Comparison of ENCODE assay signal across 9 cellular contexts in the genomic region with DNA sequence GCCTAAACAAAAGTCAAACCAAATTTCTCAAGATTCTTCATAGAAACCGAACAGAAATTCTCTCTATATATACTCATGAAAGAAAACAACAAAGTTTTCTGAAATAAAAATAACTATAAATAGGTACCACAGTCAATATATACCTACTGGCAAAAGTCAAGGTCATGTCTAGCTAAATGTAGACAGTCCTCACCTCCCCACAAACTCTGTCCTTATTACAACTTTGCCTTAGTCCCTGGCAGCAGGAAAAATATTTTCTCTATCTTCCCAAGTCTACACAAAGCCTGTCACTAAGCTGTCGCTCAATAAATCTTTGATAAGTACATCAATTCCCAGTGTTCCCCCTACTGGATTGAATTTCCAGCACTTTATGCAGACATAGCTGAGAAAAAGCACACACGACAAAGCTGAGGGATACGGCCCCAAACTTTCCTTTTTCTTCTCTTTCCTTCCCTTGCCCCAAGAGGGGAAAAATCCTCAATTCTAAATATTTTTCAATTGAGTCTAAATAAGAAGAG. TPM values are rescaled to one million over a fixed set of nuclear protein-coding genes. Genes with fewer than 3 reads are reported as not detected.
A peak's percentile ranks its signal among the peaks of the same experiment; 100 is the strongest.
DNase-seq lines count a peak whose midpoint lies in the region; ATAC-seq and TF ChIP-seq lines count a peak whose summit lies in the region.
"Had no signal": no experiment of that assay in that cellular context is flagged by ENCODE, and none has a peak within 500 bp of the region (broad histone marks: within the 10 kb centered on the region; RNA-seq: fewer than 3 reads in every experiment).

No MANE protein-coding gene starts in this region.

- H4K20me1 ChIP-seq in Karpas-422 (ENCODE audit: insufficient read depth, low read depth, low read length): peaks cover 42% of the 10 kb centered on the region

- H3K4me2 ChIP-seq in Karpas-422 (ENCODE audit: low read depth, low read length, poor library complexity, severe bottlenecking): peak overlapping the region; percentile 95

- TF ChIP-seq CTCF in AG10803 (conservative IDR thresholded peaks at IDR 0.05; ENCODE audit: low read length): no peak
- no peak for TF ChIP-seq CTCF in chondrocyte (IDR thresholded peaks at IDR 0.05)
- no peak for TF ChIP-seq CTCF in nephron (IDR thresholded peaks at IDR 0.05; ENCODE audit: unreplicated experiment in 3 of 3)

- H3K27ac Mint-ChIP-seq in chondrocyte (ENCODE audit: unreplicated experiment) (peak overlapping the region; percentile 87), nephron (peak overlapping the region; percentile 68 to 82 (median 80))

- peak overlapping the region; percentile 99 for H3K9ac ChIP-seq in Karpas-422 (ENCODE audit: low read length)

- no peaks in the 10 kb centered on the region for H3K27me3 ChIP-seq in Karpas-422 (ENCODE audit: low read length)

- peaks cover 4% of the 10 kb centered on the region for H3K36me3 Mint-ChIP-seq in chondrocyte (ENCODE audit: low read depth)
- peaks cover 4% of the 10 kb centered on the region for H3K36me3 Mint-ChIP-seq in nephron (ENCODE audit: low read depth)

- no peaks in the 10 kb centered on the region for H3K9me2 ChIP-seq in Karpas-422 (replicated peaks; ENCODE audit: insufficient read depth, low read length)

- H3K4me1 Mint-ChIP-seq in chondrocyte (ENCODE audit: low read depth): peaks cover 47% of the 10 kb centered on the region
- peaks cover 50% of the 10 kb centered on the region for H3K4me1 Mint-ChIP-seq in nephron

- H3K9me3 Mint-ChIP-seq in chondrocyte (ENCODE audit: low read depth): peaks cover 5% of the 10 kb centered on the region
- H3K9me3 Mint-ChIP-seq in nephron: peaks cover 5% of the 10 kb centered on the region
- H3K9me3 Mint-ChIP-seq: dendritic cell treated with granulocyte-macrophage colony-stimulating factor and Interleukin-4, amounts not matched to agents 40 ng/mL and 50 ng/mL, for 4 days had no signal

- no peaks in the 10 kb centered on the region for H3K36me3 ChIP-seq in Karpas-422 (ENCODE audit: insufficient read depth, low read length)

- peaks cover 64% of the 10 kb centered on the region for H3K4me1 ChIP-seq in Karpas-422 (ENCODE audit: low read length)

- DNase-seq in AG10803 (ENCODE audit: low read depth) (no peak), Karpas-422 (no peak), chondrocyte (ENCODE audit: low spot score) (no peak), NCI-H2171 (lab: John Stamatoyannopoulos, UW) (no peak), DMS79 (lab: John Stamatoyannopoulos, UW) (no peak), HK-2 (ENCODE audit: unreplicated experiment) (no peak)

- H3K9me3 ChIP-seq in Karpas-422 (ENCODE audit: low read length): no peaks in the 10 kb centered on the region

- no peak overlapping the region for H3K27ac ChIP-seq in Karpas-422 (ENCODE audit: low read length)

- no peak overlapping the region for H2AFZ ChIP-seq in Karpas-422 (ENCODE audit: low read length)

- peak overlapping the region; percentile 90 for H3K4me3 ChIP-seq in AG10803 (ENCODE audit: low read length)
- peak overlapping the region; percentile 97 for H3K4me3 ChIP-seq in Karpas-422 (ENCODE audit: low read length)

- no peak for ATAC-seq in esophagus mucosa

- H3K79me2 ChIP-seq in Karpas-422 (ENCODE audit: low read length): peaks cover 71% of the 10 kb centered on the region

- H3K4me3 Mint-ChIP-seq in chondrocyte (ENCODE audit: unreplicated experiment): no peak overlapping the region
- peak overlapping the region; percentile 80 to 86 (median 82) for H3K4me3 Mint-ChIP-seq in nephron
- H3K4me3 Mint-ChIP-seq: dendritic cell treated with granulocyte-macrophage colony-stimulating factor and Interleukin-4, amounts not matched to agents 40 ng/mL and 50 ng/mL, for 4 days had no signal

- H3K27me3 Mint-ChIP-seq in chondrocyte (ENCODE audit: low read depth): no peaks in the 10 kb centered on the region
- no peaks in the 10 kb centered on the region for H3K27me3 Mint-ChIP-seq in nephron (ENCODE audit: low read depth)
- H3K27me3 Mint-ChIP-seq: dendritic cell treated with granulocyte-macrophage colony-stimulating factor and Interleukin-4, amounts not matched to agents 40 ng/mL and 50 ng/mL, for 4 days had no signal

RNA-seq across cellular contexts. Expression of a gene that starts 2.7 kb away (rescaled TPM):
- total RNA-seq in Karpas-422 (2014; rRNA removed; shearing (Covaris generic); ENCODE audit: low replicate concordance): 50.6 and 60.5 TPM in 2 replicates
- total RNA-seq in chondrocyte: 26.0 to 32.9 TPM (median 26.5 TPM) in 3 replicates
- total RNA-seq in esophagus mucosa: 15.8 TPM
